ENCODE assay signal across 8 cellular contexts in genomic region chr10:75962395-75963061, GRCh38.
"Had no signal": no experiment of that assay in that cellular context is flagged by ENCODE, and none has a peak within 500 bp of the region (broad histone marks: within the 10 kb centered on the region; RNA-seq: fewer than 3 reads in every experiment).

No MANE protein-coding gene starts in this region.

- ATAC-seq: GM12878 had no signal

- H3K4me3 ChIP-seq: GM12878 had no signal

- FAIRE-seq: G401.6, GM12878, GM12891, GM12892, GM18507, GM19239 had no signal

- DNase-seq: GDM1, GF-D8 had no signal
